Comparison of ENCODE assay signal across 26 cellular contexts in the genomic region with DNA sequence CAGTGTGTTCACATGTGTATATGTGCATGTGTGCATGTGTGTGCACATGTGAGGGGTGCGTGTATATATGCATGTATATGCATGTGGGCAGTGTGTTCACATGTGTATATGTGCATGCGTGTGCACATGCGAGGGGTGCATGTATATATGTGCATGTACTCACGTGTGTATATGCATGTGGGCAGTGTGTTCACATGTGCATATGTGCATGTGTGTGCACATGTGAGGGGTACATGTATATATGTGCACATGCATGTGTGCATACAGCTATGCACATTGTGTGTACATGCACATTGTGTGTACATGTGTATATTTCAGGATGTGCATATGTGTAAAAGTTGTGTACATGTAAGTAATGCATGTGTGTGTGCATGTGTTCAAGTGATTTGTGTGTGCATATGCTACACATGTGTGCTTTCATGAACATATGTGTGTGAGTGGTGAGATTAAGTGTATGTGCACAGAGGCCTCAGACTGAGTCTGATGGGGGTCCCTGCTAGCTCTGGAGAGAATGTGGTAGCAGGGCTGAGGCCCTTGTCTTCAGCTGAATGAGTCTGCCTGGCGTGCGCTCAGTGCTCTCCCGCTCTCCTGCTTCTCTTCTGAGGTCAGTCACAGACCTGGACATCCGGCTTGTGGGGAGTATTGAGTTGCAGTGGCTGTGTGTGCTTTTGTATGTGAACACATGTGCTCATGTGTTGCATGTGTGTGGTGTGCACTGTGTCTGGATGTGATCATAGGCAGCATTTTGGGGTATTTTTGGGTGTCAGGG. TPM values are rescaled to one million over a fixed set of nuclear protein-coding genes. Genes with fewer than 3 reads are reported as not detected.
"Had no signal": no experiment of that assay in that cellular context is flagged by ENCODE, and none has a peak within 500 bp of the region (broad histone marks: within the 10 kb centered on the region; RNA-seq: fewer than 3 reads in every experiment).

No MANE protein-coding gene starts in this region.

- DNase-seq: activated CD4-positive, alpha-beta T cell treated with anti-CD3 and anti-CD28 coated beads for 4 hours; activated CD4-positive, alpha-beta T cell treated with anti-CD3 and anti-CD28 coated beads, Interleukin-2, amount 50 U/mL, for 4 hours; activated CD4-positive, CD25-positive, alpha-beta regulatory T cell; activated CD8-positive, alpha-beta memory T cell treated with anti-CD3 and anti-CD28 coated beads for 24 hours; endodermal cell; foreskin keratinocyte; mucosa of descending colon; nephron progenitor cell; nucleus accumbens; stimulated activated CD4-positive, alpha-beta T cell treated with anti-CD3 and anti-CD28 coated beads, Interleukin-12 subunit alpha, Interleukin-12 subunit beta, amount 100 ng/mL, for 4 hours; stimulated activated CD4-positive, alpha-beta T cell treated with anti-CD3 and anti-CD28 coated beads, Interleukin-4, amount 100 ng/mL, for 1 hour; stimulated activated naive CD8-positive, alpha-beta T cell treated with anti-CD3 and anti-CD28 coated beads, Interleukin-15, Interleukin-2, amounts not matched to agents 100 U/mL and 50 U/mL, for 24 hours had no signal

- H3K27me3 ChIP-seq: right atrium auricular region, upper lobe of left lung had no signal

- H3K27ac ChIP-seq: breast epithelium, esophagus muscularis mucosa, foreskin keratinocyte, left lung, parathyroid adenoma, right atrium auricular region, upper lobe of left lung had no signal

- H3K4me1 ChIP-seq: breast epithelium, esophagus muscularis mucosa, foreskin keratinocyte, left lung, parathyroid adenoma, right atrium auricular region, upper lobe of left lung had no signal

- H3K36me3 ChIP-seq: breast epithelium, esophagus muscularis mucosa, left lung, right atrium auricular region, upper lobe of left lung had no signal

- H3K4me3 ChIP-seq: breast epithelium, esophagus muscularis mucosa, left lung, mucosa of descending colon, right atrium auricular region, upper lobe of left lung had no signal

- ATAC-seq: activated naive CD4-positive, alpha-beta T cell treated with anti-CD3 and anti-CD28 coated beads, Interleukin-2, amount 50 U/mL, for 72 hours; foreskin keratinocyte; left lung; mucosa of descending colon; stimulated activated naive CD8-positive, alpha-beta T cell treated with anti-CD3 and anti-CD28 coated beads, Interleukin-15, Interleukin-2, amounts not matched to agents 100 U/mL and 50 U/mL, for 24 hours had no signal

RNA-seq across cellular contexts. Expression of a gene that starts 19.9 kb away (rescaled TPM):
- total RNA-seq: activated T-helper 1 cell treated with anti-CD3 and anti-CD28 coated beads, Interleukin-12 subunit alpha, Interleukin-12 subunit beta, Interleukin-2, Interleukin-4 antibody, amounts not matched to agents 30 ng/mL and 10 ng/mL and 1 ng/mL, durations not matched to agents 14 hours and 24 hours and 36 hours; esophagus muscularis mucosa; foreskin keratinocyte; left lung; mesenteric fat pad; myocyte; pulmonary artery endothelial cell; skeletal muscle tissue; T-helper 1 cell treated with Interleukin-12 subunit alpha and Interleukin-12 subunit beta and Interleukin-4 antibody, amounts not matched to agents 30 ng/mL and 1 ng/mL, for 36 hours had no signal

RNA-seq across cellular contexts. Expression of a gene that starts 37.0 kb away (rescaled TPM):
- total RNA-seq: activated naive CD4-positive, alpha-beta T cell treated with anti-CD3 and anti-CD28 coated beads, Interleukin-2, amount 50 U/mL, for 72 hours; activated T-helper 1 cell treated with anti-CD3 and anti-CD28 coated beads, Interleukin-12 subunit alpha, Interleukin-12 subunit beta, Interleukin-2, Interleukin-4 antibody, amounts not matched to agents 30 ng/mL and 10 ng/mL and 1 ng/mL, durations not matched to agents 14 hours and 24 hours and 36 hours; breast epithelium; endodermal cell; esophagus muscularis mucosa; foreskin keratinocyte; left lung; lung microvascular endothelial cell; mesenteric fat pad; mucosa of descending colon; myocyte; pulmonary artery endothelial cell; right atrium auricular region; skeletal muscle tissue; T-helper 1 cell treated with Interleukin-12 subunit alpha and Interleukin-12 subunit beta and Interleukin-4 antibody, amounts not matched to agents 30 ng/mL and 1 ng/mL, for 36 hours; upper lobe of left lung had no signal
